ENCODE assay signal across 33 cellular contexts in the genomic region with DNA sequence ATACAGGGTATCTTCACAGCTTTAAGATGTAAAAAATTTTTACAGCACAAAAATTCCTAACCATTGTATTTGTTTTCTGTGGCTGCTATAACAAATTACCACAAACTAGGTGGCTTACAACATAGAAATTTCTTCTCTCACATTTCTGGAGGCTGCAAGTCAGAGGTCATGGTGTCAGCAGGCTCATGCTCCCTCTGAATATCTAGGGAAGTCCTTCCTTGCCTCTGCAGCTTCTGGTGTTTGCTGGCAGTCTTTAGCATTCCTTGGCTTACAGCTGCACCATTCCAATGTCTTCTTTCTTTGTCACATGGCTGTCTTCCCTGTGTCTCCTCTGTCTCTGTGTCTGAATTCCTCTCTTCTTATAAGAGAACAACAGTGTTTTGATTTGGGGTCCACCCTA.
A peak's percentile ranks its signal among the peaks of the same experiment; 100 is the strongest.
DNase-seq lines count a peak whose midpoint lies in the region; ATAC-seq, FAIRE-seq and TF ChIP-seq lines count a peak whose summit lies in the region.
"Had no signal": no experiment of that assay in that cellular context is flagged by ENCODE, and none has a peak within 500 bp of the region (broad histone marks: within the 10 kb centered on the region; RNA-seq: fewer than 3 reads in every experiment).

No MANE protein-coding gene starts in this region.

- H2BK12ac ChIP-seq in H1 (ENCODE audit: low read depth, low read length) (no peak overlapping the region), trophoblast cell (ENCODE audit: low read length) (no peak overlapping the region)

- no peak overlapping the region for H3K27ac Mint-ChIP-seq in activated T-cell treated with anti-CD3 and anti-CD28 coated beads, Interleukin-2, amount 50 U/mL, for 72 hours
- H3K27ac Mint-ChIP-seq: B cell; CD14-positive monocyte; CD4-positive, alpha-beta T cell; CD4-positive, CD25-positive, alpha-beta regulatory T cell; CD8-positive, alpha-beta memory T cell; CD8-positive, alpha-beta T cell had no signal

- no peaks in the 10 kb centered on the region for H3K4me1 Mint-ChIP-seq in activated T-cell treated with anti-CD3 and anti-CD28 coated beads, Interleukin-2, amount 50 U/mL, for 72 hours (ENCODE audit: low read depth)
- H3K4me1 Mint-ChIP-seq: B cell; CD14-positive monocyte; CD8-positive, alpha-beta memory T cell had no signal

- no peak for TF ChIP-seq RAD21 in H1 (IDR thresholded peaks at IDR 0.05 in 1 of 2, conservative IDR thresholded peaks at IDR 0.05 in 1 of 2; ENCODE audit: low read depth in 2 of 2, low read length in 2 of 2)

- peak overlapping the region; percentile 82; the same call in 1 of the 2 replicates for H2AFZ ChIP-seq in H1 (ENCODE audit: low read length)
- H2AFZ ChIP-seq in trophoblast cell (ENCODE audit: insufficient read depth, low read length, poor library complexity): no peak overlapping the region

- H3K14ac ChIP-seq in H1 (ENCODE audit: insufficient read length) (no peak overlapping the region), trophoblast cell (ENCODE audit: low read length) (no peak overlapping the region)

- TF ChIP-seq POLR2A in H1 (IDR thresholded peaks at IDR 0.05; ENCODE audit: control extremely low read depth in 1 of 2, low read depth in 2 of 2, low read length in 2 of 2) (no peak), GM18505 (IDR thresholded peaks at IDR 0.05; ENCODE audit: borderline replicate concordance, extremely low read depth, insufficient read depth, insufficient read length) (no peak)

- H3K36me3 ChIP-seq in H1 (ENCODE audit: control insufficient read depth in 2 of 4, insufficient read depth in 4 of 4, low read length in 3 of 4) (no peaks in the 10 kb centered on the region), trophoblast cell (ENCODE audit: control insufficient read depth in 1 of 2, insufficient read depth in 2 of 2, low read length in 2 of 2) (no peaks in the 10 kb centered on the region)
- H3K36me3 ChIP-seq: BE2C; BLaER1; BLaER1 treated with 17β-estradiol and CSF1 and Interleukin-3, amounts not matched to agents 10 nM and 100 nM had no signal

- H3K4me3 ChIP-seq in H1 (ENCODE audit: extremely low read depth in 1 of 4, insufficient read depth in 2 of 4, low read depth in 3 of 4, low read length in 4 of 4) (no peak overlapping the region), trophoblast cell (ENCODE audit: low read depth, low read length) (no peak overlapping the region)
- H3K4me3 ChIP-seq: A549; BLaER1; BLaER1 treated with 17β-estradiol and CSF1 and Interleukin-3, amounts not matched to agents 10 nM and 100 nM had no signal

- H3K79me1 ChIP-seq in H1 (ENCODE audit: low read depth, low read length): no peaks in the 10 kb centered on the region
- no peaks in the 10 kb centered on the region for H3K79me1 ChIP-seq in trophoblast cell (ENCODE audit: low read length)

- no peak for DNase-seq in H1 (ENCODE audit: low read depth in 1 of 2, low spot score in 2 of 2)
- DNase-seq in trophoblast cell: peak; percentile 54 to 70
- DNase-seq in activated T-cell treated with anti-CD3 and anti-CD28 coated beads, Interleukin-2, amount 50 U/mL, for 72 hours: no peak
- DNase-seq: 8988T; ACHN; AML-193; BE2C; C1 segment of cervical spinal cord; Caco-2; Calu3; CD4-positive, alpha-beta memory T cell; CD4-positive, alpha-beta T cell; CD4-positive, CD25-positive, alpha-beta regulatory T cell; CD8-positive, alpha-beta memory T cell; CD8-positive, alpha-beta T cell; COR-L47; DMS 273 treated with DMSO at 0.1 percent for 48 hours; DMS153; DMS53; DMS79; DMS79 treated with DMSO at 0.1 percent for 48 hours; DND-41; EL had no signal

- H3K27ac ChIP-seq in H1 (ENCODE audit: low read depth, low read length) (no peak overlapping the region), trophoblast cell (ENCODE audit: low read depth, low read length) (no peak overlapping the region)
- H3K27ac ChIP-seq: 22Rv1; A549; BLaER1; BLaER1 treated with 17β-estradiol and CSF1 and Interleukin-3, amounts not matched to agents 10 nM and 100 nM; C4-2B had no signal

- H2BK5ac ChIP-seq in H1 (ENCODE audit: low read depth, low read length): no peak overlapping the region
- H2BK5ac ChIP-seq in trophoblast cell (ENCODE audit: low read depth, low read length, poor library complexity): no peak overlapping the region

- no peak overlapping the region for H3K4ac ChIP-seq in H1 (replicated peaks; ENCODE audit: insufficient read length, low read depth, low read length)
- no peak overlapping the region for H3K4ac ChIP-seq in trophoblast cell (ENCODE audit: low read depth, low read length)

- H3K79me2 ChIP-seq in H1 (ENCODE audit: control insufficient read depth in 1 of 2, insufficient read depth in 2 of 2, low read length in 2 of 2): no peaks in the 10 kb centered on the region
- no peaks in the 10 kb centered on the region for H3K79me2 ChIP-seq in trophoblast cell (ENCODE audit: control insufficient read depth, insufficient read depth, low read length, poor library complexity)

- H4K8ac ChIP-seq in H1 (ENCODE audit: extremely low read depth, insufficient read depth, low read length) (no peak overlapping the region), trophoblast cell (ENCODE audit: low read depth, low read length) (no peak overlapping the region)

- no peak for TF ChIP-seq CTCF in H1 (IDR thresholded peaks at IDR 0.05; ENCODE audit: control extremely low read depth in 1 of 3, insufficient read depth in 1 of 3, low read depth in 1 of 3, low read length in 3 of 3)

- H2BK120ac ChIP-seq in H1 (replicated peaks; ENCODE audit: low read depth, low read length) (no peak overlapping the region), trophoblast cell (ENCODE audit: insufficient read depth, low read length, poor library complexity) (no peak overlapping the region)

- H3K27me3 Mint-ChIP-seq in activated T-cell treated with anti-CD3 and anti-CD28 coated beads, Interleukin-2, amount 50 U/mL, for 72 hours (ENCODE audit: low read depth): no peaks in the 10 kb centered on the region
- H3K27me3 Mint-ChIP-seq: CD4-positive, alpha-beta T cell; CD4-positive, CD25-positive, alpha-beta regulatory T cell; CD8-positive, alpha-beta memory T cell had no signal

- CTCF ChIA-PET in H1 (lab: Charles Lee; ENCODE audit: partially characterized antibody): no interaction called here

- no peaks in the 10 kb centered on the region for H3K9me3 ChIP-seq in H1 (ENCODE audit: insufficient read depth in 2 of 2, low read depth in 1 of 2, low read length in 1 of 2)
- no peaks in the 10 kb centered on the region for H3K9me3 ChIP-seq in trophoblast cell (ENCODE audit: insufficient read depth, low read depth, low read length)
- H3K9me3 ChIP-seq: A549, BE2C, Caco-2 had no signal

- peaks cover 3 to 6% of the 10 kb centered on the region in 2 donors for H3K9me3 Mint-ChIP-seq in activated T-cell treated with anti-CD3 and anti-CD28 coated beads, Interleukin-2, amount 50 U/mL, for 72 hours

- no peak overlapping the region for H2BK15ac ChIP-seq in H1 (ENCODE audit: low read length)

- H3K36me3 Mint-ChIP-seq in activated T-cell treated with anti-CD3 and anti-CD28 coated beads, Interleukin-2, amount 50 U/mL, for 72 hours (ENCODE audit: insufficient read depth in 2 of 2): peaks cover 0 to 6% of the 10 kb centered on the region in 2 donors
- H3K36me3 Mint-ChIP-seq: CD14-positive monocyte; CD4-positive, CD25-positive, alpha-beta regulatory T cell; CD8-positive, alpha-beta T cell had no signal

- POLR2A ChIA-PET in H1 (lab: Charles Lee; ENCODE audit: partially characterized antibody): no interaction called here

- FAIRE-seq in H1 (lab: Jason Lieb, UNC): no peak
- FAIRE-seq: A204.1, A549, D721Med had no signal

- no peaks in the 10 kb centered on the region for H3K27me3 ChIP-seq in H1 (replicated peaks in 1 of 4; ENCODE audit: control insufficient read depth in 3 of 4, extremely low read depth in 1 of 4, insufficient read depth in 3 of 4, low read length in 3 of 4)
- H3K27me3 ChIP-seq in trophoblast cell (ENCODE audit: insufficient read depth, low read length): no peaks in the 10 kb centered on the region
- H3K27me3 ChIP-seq: BE2C; BLaER1; BLaER1 treated with 17β-estradiol and CSF1 and Interleukin-3, amounts not matched to agents 10 nM and 100 nM had no signal

- no peak overlapping the region for H2BK20ac ChIP-seq in H1 (ENCODE audit: low read length)

- H3K4me1 ChIP-seq in H1 (replicated peaks in 1 of 4; ENCODE audit: control insufficient read depth in 3 of 4, insufficient read depth in 4 of 4, low read length in 3 of 4): no peaks in the 10 kb centered on the region
- H3K4me1 ChIP-seq in trophoblast cell (ENCODE audit: control insufficient read depth in 1 of 2, insufficient read depth in 2 of 2, low read length in 2 of 2): no peaks in the 10 kb centered on the region
- H3K4me1 ChIP-seq: A549; BE2C; BLaER1; BLaER1 treated with 17β-estradiol and CSF1 and Interleukin-3, amounts not matched to agents 10 nM and 100 nM; Caco-2 had no signal

- H3K9ac ChIP-seq in H1 (replicated peaks in 1 of 4; ENCODE audit: extremely low read depth in 1 of 4, low read depth in 3 of 4, low read length in 3 of 4) (no peak overlapping the region), trophoblast cell (ENCODE audit: low read length) (no peak overlapping the region)
- H3K9ac ChIP-seq: BLaER1; BLaER1 treated with 17β-estradiol and CSF1 and Interleukin-3, amounts not matched to agents 10 nM and 100 nM had no signal

- H2AK5ac ChIP-seq in H1 (ENCODE audit: low read depth, low read length) (no peak overlapping the region), trophoblast cell (ENCODE audit: low read length) (no peak overlapping the region)

- H3K18ac ChIP-seq in H1 (ENCODE audit: extremely low read depth, low read length) (no peak overlapping the region), trophoblast cell (ENCODE audit: low read length) (no peak overlapping the region)

- ATAC-seq in activated T-cell treated with anti-CD3 and anti-CD28 coated beads, Interleukin-2, amount 50 U/mL, for 72 hours (replicated peaks in 1 of 2): no peak
- ATAC-seq in GM18505 (IDR thresholded peaks at IDR 0.05; ENCODE audit: unreplicated experiment): no peak
- ATAC-seq: A549; CD8-positive, alpha-beta T cell had no signal

- no peak overlapping the region for H4K5ac ChIP-seq in H1 (ENCODE audit: insufficient read length, low read depth, low read length)

- H3K56ac ChIP-seq in H1 (replicated peaks; ENCODE audit: insufficient read length, low read depth, low read length): no peak overlapping the region

- no peak overlapping the region for H4K91ac ChIP-seq in H1 (replicated peaks; ENCODE audit: insufficient read length, low read length)
- no peak overlapping the region for H4K91ac ChIP-seq in trophoblast cell (ENCODE audit: low read depth, low read length)

- H3K4me2 ChIP-seq in H1 (ENCODE audit: insufficient read depth in 1 of 2, low read depth in 2 of 2, low read length in 2 of 2) (no peak overlapping the region), trophoblast cell (ENCODE audit: low read length) (no peak overlapping the region)
- H3K4me2 ChIP-seq: A549; BLaER1; BLaER1 treated with 17β-estradiol and CSF1 and Interleukin-3, amounts not matched to agents 10 nM and 100 nM had no signal

- no peak overlapping the region for H4K12ac ChIP-seq in trophoblast cell (ENCODE audit: low read depth, low read length)

- no peaks in the 10 kb centered on the region; the same call in 1 of the 2 replicates for H3K23me2 ChIP-seq in H1 (ENCODE audit: low read depth, low read length)

- no peak for TF ChIP-seq EP300 in H1 (IDR thresholded peaks at IDR 0.05; ENCODE audit: borderline replicate concordance in 1 of 2, low read depth in 2 of 2, low read length in 2 of 2)

- no peaks in the 10 kb centered on the region for H4K20me1 ChIP-seq in H1 (replicated peaks in 1 of 2; ENCODE audit: control insufficient read depth in 1 of 2, insufficient read depth in 2 of 2, low read length in 2 of 2)
- H4K20me1 ChIP-seq: BLaER1; BLaER1 treated with 17β-estradiol and CSF1 and Interleukin-3, amounts not matched to agents 10 nM and 100 nM had no signal

- no peak overlapping the region for H3K4me3 Mint-ChIP-seq in activated T-cell treated with anti-CD3 and anti-CD28 coated beads, Interleukin-2, amount 50 U/mL, for 72 hours
- H3K4me3 Mint-ChIP-seq: B cell; CD14-positive monocyte; CD4-positive, alpha-beta memory T cell; CD4-positive, alpha-beta T cell; CD4-positive, CD25-positive, alpha-beta regulatory T cell; CD8-positive, alpha-beta memory T cell; CD8-positive, alpha-beta T cell had no signal

- H3K23ac ChIP-seq in H1 (ENCODE audit: insufficient read length) (no peak overlapping the region), trophoblast cell (ENCODE audit: low read length) (no peak overlapping the region)

Comparison
In these comparisons a context has a peak if more than half of its experiments do, and no peak if none do; other contexts are left out.
1. DNase-seq: peak in trophoblast cell (2 of 2); none in H1 (0 of 2) and activated T-cell treated with anti-CD3 and anti-CD28 coated beads, Interleukin-2, amount 50 U/mL, for 72 hours (0 of 2).